Comparison of ENCODE assay signal across 8 cellular contexts in the genomic region with DNA sequence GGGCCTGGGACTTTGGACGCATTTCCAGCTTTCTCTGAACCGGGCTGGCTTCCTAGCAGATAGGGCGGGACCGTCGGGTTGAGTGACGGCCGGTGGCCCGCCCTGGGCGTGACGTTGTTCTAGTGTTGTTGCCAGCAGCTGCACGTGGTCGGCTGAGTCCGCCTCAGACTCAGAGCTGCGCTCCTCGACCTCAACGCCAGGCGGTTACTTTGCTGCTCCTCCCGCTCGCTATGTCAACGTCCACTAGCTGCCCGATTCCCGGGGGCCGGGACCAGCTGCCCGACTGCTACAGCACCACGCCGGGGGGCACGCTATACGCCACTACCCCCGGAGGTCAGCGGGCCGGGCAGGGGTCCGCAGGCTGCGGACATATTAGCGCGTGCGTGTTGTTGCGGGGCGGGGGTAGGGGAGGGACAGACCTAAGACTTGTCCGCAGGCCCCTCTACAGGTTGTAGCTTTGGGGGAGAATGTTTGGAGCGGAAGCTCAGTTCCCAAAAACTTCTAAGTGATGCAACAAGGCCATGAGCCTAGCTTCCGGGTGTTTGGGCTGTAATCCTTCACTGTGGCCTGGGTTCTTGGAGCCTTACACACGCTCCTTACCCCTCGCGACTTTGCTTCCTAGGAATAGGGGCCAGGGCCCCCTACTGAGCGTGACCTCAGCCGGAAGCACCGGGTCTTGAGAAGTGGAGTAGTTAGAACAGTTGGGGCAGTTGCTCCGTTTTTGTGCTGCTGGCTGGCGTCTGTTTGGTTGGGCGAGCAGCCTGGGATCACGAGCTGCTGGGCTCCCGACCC. TPM values are rescaled to one million over a fixed set of nuclear protein-coding genes. Genes with fewer than 3 reads are reported as not detected.
A peak's percentile ranks its signal among the peaks of the same experiment; 100 is the strongest.
DNase-seq lines count a peak whose midpoint lies in the region; ATAC-seq and TF ChIP-seq lines count a peak whose summit lies in the region.

A gene (plus strand): TSS at position 155 of the 792 bp plus-strand sequence. CDS start 76 bp downstream, at position 231.

- H3K36me3 ChIP-seq in CD4-positive, CD25-positive, alpha-beta regulatory T cell (ENCODE audit: control insufficient read depth, insufficient read depth, low read length), result peaks cover 41% of the 10 kb centered on the region
- peaks cover 0 to 31% (median 0%) of the 10 kb centered on the region in 3 donors for H3K36me3 ChIP-seq in Peyer's patch

- H3K27me3 Mint-ChIP-seq in CD4-positive, CD25-positive, alpha-beta regulatory T cell, result no peaks in the 10 kb centered on the region
- no peaks in the 10 kb centered on the region for H3K27me3 Mint-ChIP-seq in natural killer cell treated with Interleukin-12 subunit alpha and Interleukin-12 subunit beta and Interleukin-15 and Interleukin-18, amount 100 ng/mL, for 72 hours

- ATAC-seq in CD4-positive, CD25-positive, alpha-beta regulatory T cell (ENCODE audit: low read depth in 2 of 2), result peak; percentile 99
- peak; percentile 100 for ATAC-seq in GM19463 (IDR thresholded peaks at IDR 0.05; ENCODE audit: unreplicated experiment)
- ATAC-seq in natural killer cell treated with Interleukin-12 subunit alpha and Interleukin-12 subunit beta and Interleukin-15 and Interleukin-18, amount 100 ng/mL, for 72 hours, result peak; percentile 98

- peaks cover 29% of the 10 kb centered on the region for H3K36me3 Mint-ChIP-seq in CD4-positive, CD25-positive, alpha-beta regulatory T cell
- H3K36me3 Mint-ChIP-seq in natural killer cell treated with Interleukin-12 subunit alpha and Interleukin-12 subunit beta and Interleukin-15 and Interleukin-18, amount 100 ng/mL, for 72 hours, result peaks cover 24% of the 10 kb centered on the region

- H3K27me3 ChIP-seq in CD4-positive, CD25-positive, alpha-beta regulatory T cell (ENCODE audit: control insufficient read depth, insufficient read depth, low read length), result no peaks in the 10 kb centered on the region
- H3K27me3 ChIP-seq in HL-60 (ENCODE audit: insufficient read depth, poor library complexity, severe bottlenecking) (no peaks in the 10 kb centered on the region), Peyer's patch (no peaks in the 10 kb centered on the region)

- no peaks in the 10 kb centered on the region for H3K9me3 Mint-ChIP-seq in CD4-positive, CD25-positive, alpha-beta regulatory T cell
- no peaks in the 10 kb centered on the region for H3K9me3 Mint-ChIP-seq in natural killer cell treated with Interleukin-12 subunit alpha and Interleukin-12 subunit beta and Interleukin-15 and Interleukin-18, amount 100 ng/mL, for 72 hours

- peaks cover 25% of the 10 kb centered on the region for H3K4me1 ChIP-seq in CD4-positive, CD25-positive, alpha-beta regulatory T cell (ENCODE audit: control insufficient read depth, insufficient read depth, low read length, poor library complexity, severe bottlenecking)
- H3K4me1 ChIP-seq in Peyer's patch, result peaks cover 0 to 41% (median 6%) of the 10 kb centered on the region in 4 donors

- H3K27ac Mint-ChIP-seq in CD4-positive, CD25-positive, alpha-beta regulatory T cell, result peak within 1 kb of the TSS; percentile 97 to 99 (median 97)
- H3K27ac Mint-ChIP-seq in natural killer cell treated with Interleukin-12 subunit alpha and Interleukin-12 subunit beta and Interleukin-15 and Interleukin-18, amount 100 ng/mL, for 72 hours, result peak within 1 kb of the TSS; percentile 75 to 93

- TF ChIP-seq POLR2A in Peyer's patch (IDR thresholded peaks at IDR 0.05), result peak; percentile 94

- TF ChIP-seq CTCF in HL-60 (IDR thresholded peaks at IDR 0.05; ENCODE audit: insufficient read depth, low read length) (peak; percentile 30), Peyer's patch (IDR thresholded peaks at IDR 0.05) (peak; percentile 38 to 90 (median 70))

- peak within 1 kb of the TSS; percentile 83 for H3K4me3 ChIP-seq in CD4-positive, CD25-positive, alpha-beta regulatory T cell (ENCODE audit: low read depth, low read length)
- H3K4me3 ChIP-seq in HL-60 (replicated peaks; ENCODE audit: insufficient read depth, low read length) (peak within 1 kb of the TSS; percentile 41), Peyer's patch (peak within 1 kb of the TSS; percentile 46 to 65 (median 60))

- H3K27ac ChIP-seq in CD4-positive, CD25-positive, alpha-beta regulatory T cell (ENCODE audit: insufficient read depth, low read length, poor library complexity, severe bottlenecking), result peak within 1 kb of the TSS; percentile 87
- H3K27ac ChIP-seq in HL-60 (replicated peaks) (peak within 1 kb of the TSS; percentile 92), Peyer's patch (peak within 1 kb of the TSS; percentile 92 to 99 (median 97))

- H3K4me1 Mint-ChIP-seq in CD4-positive, CD25-positive, alpha-beta regulatory T cell, result peaks cover 17 to 43% (median 26%) of the 10 kb centered on the region in 4 donors
- H3K4me1 Mint-ChIP-seq in natural killer cell treated with Interleukin-12 subunit alpha and Interleukin-12 subunit beta and Interleukin-15 and Interleukin-18, amount 100 ng/mL, for 72 hours (ENCODE audit: low read depth in 2 of 2), result peaks cover 27 to 32% of the 10 kb centered on the region in 2 donors

- DNase-seq in CD4-positive, CD25-positive, alpha-beta regulatory T cell, result peak; percentile 84 to 93 (median 88)
- peak; percentile 91 to 92 for DNase-seq in HL-60 (ENCODE audit: low read depth in 1 of 2, low spot score in 1 of 2)
- DNase-seq in Peyer's patch, result peak; percentile 89 to 99 (median 98)
- DNase-seq in activated effector memory CD4-positive, alpha-beta T cell treated with anti-CD3 and anti-CD28 coated beads, Interleukin-2, amount 50 U/mL, for 16 hours, result peak; percentile 94
- DNase-seq in fibroblast of the conjunctiva (ENCODE audit: low read depth), result peak; percentile 93
- peak; percentile 86 for DNase-seq in natural killer cell treated with Interleukin-12 subunit alpha and Interleukin-12 subunit beta and Interleukin-15 and Interleukin-18, amount 100 ng/mL, for 72 hours (ENCODE audit: low spot score)
- DNase-seq in stimulated activated naive CD4-positive, alpha-beta T cell treated with Interleukin-2 at 50 U/mL for 16 hours (lab: John Stamatoyannopoulos, UW), result peak; percentile 82

- H3K4me3 Mint-ChIP-seq in CD4-positive, CD25-positive, alpha-beta regulatory T cell, result peak within 1 kb of the TSS; percentile 81 to 93 (median 88)
- peak within 1 kb of the TSS; percentile 79 for H3K4me3 Mint-ChIP-seq in natural killer cell treated with Interleukin-12 subunit alpha and Interleukin-12 subunit beta and Interleukin-15 and Interleukin-18, amount 100 ng/mL, for 72 hours

- H3K9me3 ChIP-seq in CD4-positive, CD25-positive, alpha-beta regulatory T cell (ENCODE audit: control insufficient read depth in 2 of 2, low read length in 2 of 2), result no peaks in the 10 kb centered on the region
- H3K9me3 ChIP-seq in Peyer's patch, result no peaks in the 10 kb centered on the region

RNA-seq across cellular contexts. Expression of the gene that starts here (rescaled TPM):
- total RNA-seq in CD4-positive, CD25-positive, alpha-beta regulatory T cell, result 11.8 TPM
- 10 to 100 TPM; 28.4 to 44.7 (median 40.5) TPM for polyA plus RNA-seq in CD4-positive, CD25-positive, alpha-beta regulatory T cell
- 10 to 100 TPM in 3 of 4 donors, not detected in 1; 32.4 to 46.1 (median 32.9) TPM for total RNA-seq in Peyer's patch
- total RNA-seq in natural killer cell treated with Interleukin-12 subunit alpha and Interleukin-12 subunit beta and Interleukin-15 and Interleukin-18, amount 100 ng/mL, for 72 hours, result 1 to 10 TPM; 7.0 to 8.6 TPM

Comparison
In these comparisons a context has a peak if more than half of its experiments do, and no peak if none do; other contexts are left out.
1. Peak in every context shown above with its lines: DNase-seq, ATAC-seq, H3K4me3 ChIP-seq and H3K27ac ChIP-seq.